In the genomic region with DNA sequence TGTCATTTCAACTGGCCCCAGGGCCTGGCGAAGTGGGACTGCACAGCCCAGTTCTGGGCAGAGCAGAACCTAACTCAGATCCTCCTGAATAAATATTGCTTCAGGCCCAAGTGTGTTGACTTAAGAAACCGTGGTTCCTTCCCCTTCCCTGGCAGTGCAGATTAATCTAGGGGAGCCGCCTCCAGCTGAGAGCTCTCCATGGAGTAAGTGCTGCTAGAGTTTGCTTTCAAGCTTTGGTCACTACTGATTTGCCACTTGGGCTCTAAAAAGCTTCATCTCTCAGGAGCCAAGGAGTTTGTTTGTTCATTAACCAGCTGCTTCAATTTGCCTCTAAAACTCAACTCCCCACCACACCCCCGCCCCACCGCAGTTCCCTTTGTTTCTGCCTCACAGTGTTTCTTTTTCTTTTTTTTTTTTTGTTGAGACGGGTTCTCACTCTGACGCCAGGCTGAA, we compare ENCODE assay signal across 1 cellular context.
TF ChIP-seq lines count a peak whose summit lies in the region.

No MANE protein-coding gene starts in this region.

TF ChIP-seq in A549, 52 proteins besides CTCF, POLR2A, EP300 and RAD21 (continued from another document):
- TF ChIP-seq, protein P1, sequence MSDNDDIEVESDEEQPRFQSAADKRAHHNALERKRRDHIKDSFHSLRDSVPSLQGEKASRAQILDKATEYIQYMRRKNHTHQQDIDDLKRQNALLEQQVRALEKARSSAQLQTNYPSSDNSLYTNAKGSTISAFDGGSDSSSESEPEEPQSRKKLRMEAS (IDR thresholded peaks at IDR 0.05): no peak
- no peak for TF ChIP-seq EHMT2 (IDR thresholded peaks at IDR 0.05; ENCODE audit: low read depth)
- no peak for TF ChIP-seq ATOH8 (CRISPR knock-in tag; IDR thresholded peaks at IDR 0.05; ENCODE audit: low read depth)
- no peak for TF ChIP-seq CEBPB (IDR thresholded peaks at IDR 0.05)
- TF ChIP-seq MAFK (IDR thresholded peaks at IDR 0.05; ENCODE audit: partially characterized antibody): no peak
